Comparison of ENCODE assay signal across 32 cellular contexts in genomic region chr15:76614725-76615124, GRCh38.
"Had no signal": no experiment of that assay in that cellular context is flagged by ENCODE, and none has a peak within 500 bp of the region (broad histone marks: within the 10 kb centered on the region; RNA-seq: fewer than 3 reads in every experiment).

No MANE protein-coding gene starts in this region.

- H3K4me3 ChIP-seq: Peyer's patch, SJSA1 had no signal

- H3K36me3 ChIP-seq: brain microvascular endothelial cell, Peyer's patch, SJSA1 had no signal

- H3K4me2 ChIP-seq: KMS-11, SK-N-SH had no signal

- DNase-seq: activated CD4-positive, alpha-beta T cell treated with anti-CD3 and anti-CD28 coated beads, Interleukin-2, amount 10 ng/mL, durations not matched to agents 24 days and 14 days; activated CD4-positive, alpha-beta T cell treated with anti-CD3 and anti-CD28 coated beads, Interleukin-2, amount 50 U/mL, for 4 hours; activated CD8-positive, alpha-beta T cell treated with anti-CD3 and anti-CD28 coated beads for 36 hours; activated gamma-delta T cell; activated naive CD4-positive, alpha-beta T cell treated with anti-CD3 and anti-CD28 coated beads for 36 hours; activated T-cell treated with anti-CD3 and anti-CD28 coated beads, Interleukin-2, amount 50 U/mL, for 1 hour; activated T-cell treated with anti-CD3 and anti-CD28 coated beads, Interleukin-2, amount 50 U/mL, for 72 hours; amniotic stem cell; aorta; brain microvascular endothelial cell; central memory CD4-positive, alpha-beta T cell; NCI-H1105; NCI-H1417 treated with DMSO at 0.1 percent for 48 hours; NCI-H187 treated with DMSO at 0.1 percent for 48 hours; NCI-H2081; NCI-H2171 treated with DMSO at 0.1 percent for 48 hours; NCI-H2227 treated with DMSO at 0.1 percent for 48 hours; NCI-H446; NCI-H510A treated with DMSO at 0.1 percent for 48 hours; NCI-H526 treated with DMSO at 0.1 percent for 48 hours; NCI-H82; PC-3; Peyer's patch; RPMI8226; SHP77 treated with DMSO at 0.1 percent for 48 hours; SK-N-SH had no signal

- H3K4me3 Mint-ChIP-seq: activated CD4-positive, alpha-beta T cell treated with anti-CD3 and anti-CD28 coated beads, Interleukin-2, amount 10 ng/mL, durations not matched to agents 24 days and 14 days; activated CD8-positive, alpha-beta T cell treated with anti-CD3 and anti-CD28 coated beads for 36 hours; activated naive CD4-positive, alpha-beta T cell treated with anti-CD3 and anti-CD28 coated beads for 36 hours; T-helper 1 cell treated with Interleukin-12 subunit alpha and Interleukin-12 subunit beta and Interleukin-4 antibody, amounts not matched to agents 30 μg/mL and 1 μg/mL, for 36 hours; T-helper 2 cell treated with Interferon-gamma antibody and Interleukin-4, amounts not matched to agents 5 μg/mL and 100 μg/mL, for 36 hours had no signal

- H3K27me3 ChIP-seq: brain microvascular endothelial cell, Peyer's patch, SJSA1 had no signal

- H3K27ac Mint-ChIP-seq: activated CD4-positive, alpha-beta T cell treated with anti-CD3 and anti-CD28 coated beads, Interleukin-2, amount 10 ng/mL, durations not matched to agents 24 days and 14 days; activated CD8-positive, alpha-beta T cell treated with anti-CD3 and anti-CD28 coated beads for 36 hours; activated naive CD4-positive, alpha-beta T cell treated with anti-CD3 and anti-CD28 coated beads for 36 hours; activated naive CD4-positive, alpha-beta T cell treated with anti-CD3 and anti-CD28 coated beads, Interleukin-2, amount 50 U/mL, for 72 hours; activated T-cell treated with anti-CD3 and anti-CD28 coated beads, Interleukin-2, amount 50 U/mL, for 72 hours; activated T-helper 2 cell treated with anti-CD3 and anti-CD28 coated beads, Interferon-gamma antibody, Interleukin-2, Interleukin-4, amounts not matched to agents 10 μg/mL and 5 μg/mL and 100 μg/mL, durations not matched to agents 14 hours and 24 hours and 36 hours; T-helper 1 cell treated with Interleukin-12 subunit alpha and Interleukin-12 subunit beta and Interleukin-4 antibody, amounts not matched to agents 30 μg/mL and 1 μg/mL, for 36 hours; T-helper 2 cell treated with Interferon-gamma antibody and Interleukin-4, amounts not matched to agents 5 μg/mL and 100 μg/mL, for 36 hours had no signal

- ATAC-seq: activated CD8-positive, alpha-beta T cell treated with anti-CD3 and anti-CD28 coated beads for 36 hours; activated T-cell treated with anti-CD3 and anti-CD28 coated beads, Interleukin-2, amount 50 U/mL, for 72 hours; PC-3 had no signal

- H3K9ac ChIP-seq: KMS-11, SK-N-SH had no signal

- H3K27ac ChIP-seq: brain microvascular endothelial cell, KMS-11, Peyer's patch, SJSA1 had no signal

- H3K9me2 ChIP-seq: SK-N-SH had no signal

- H3K27me3 Mint-ChIP-seq: activated CD4-positive, alpha-beta T cell treated with anti-CD3 and anti-CD28 coated beads, Interleukin-2, amount 10 ng/mL, durations not matched to agents 24 days and 14 days; activated CD8-positive, alpha-beta T cell treated with anti-CD3 and anti-CD28 coated beads for 36 hours had no signal

- H3K4me1 ChIP-seq: Peyer's patch, SJSA1 had no signal

- H3K9me3 ChIP-seq: Peyer's patch, SK-N-SH had no signal
